Comparison of ENCODE assay signal across 17 cellular contexts in genomic region chr14:67332468-67332867, GRCh38. TPM values are rescaled to one million over a fixed set of nuclear protein-coding genes. Genes with fewer than 3 reads are reported as not detected.
A peak's percentile ranks its signal among the peaks of the same experiment; 100 is the strongest.
DNase-seq lines count a peak whose midpoint lies in the region; ATAC-seq lines count a peak whose summit lies in the region.
"Had no signal": no experiment of that assay in that cellular context is flagged by ENCODE, and none has a peak within 500 bp of the region (broad histone marks: within the 10 kb centered on the region; RNA-seq: fewer than 3 reads in every experiment).

No MANE protein-coding gene starts in this region.

- H3K27ac Mint-ChIP-seq in activated CD4-positive, alpha-beta T cell treated with anti-CD3 and anti-CD28 coated beads, Interleukin-2, amount 10 ng/mL, durations not matched to agents 24 days and 14 days: no peak overlapping the region
- no peak overlapping the region for H3K27ac Mint-ChIP-seq in activated CD4-positive, alpha-beta T cell treated with anti-CD3 and anti-CD28 coated beads, Interleukin-2, amount 10 ng/mL, durations not matched to agents 7 days and 5 days
- peak overlapping the region; percentile 29 for H3K27ac Mint-ChIP-seq in central memory CD8-positive, alpha-beta T cell (ENCODE audit: low read depth)
- H3K27ac Mint-ChIP-seq: CD8-positive, alpha-beta T cell; H9; T-cell had no signal

- H3K36me3 Mint-ChIP-seq in activated CD4-positive, alpha-beta T cell treated with anti-CD3 and anti-CD28 coated beads, Interleukin-2, amount 10 ng/mL, durations not matched to agents 24 days and 14 days (ENCODE audit: low read depth): peaks cover 35% of the 10 kb centered on the region
- H3K36me3 Mint-ChIP-seq in activated CD4-positive, alpha-beta T cell treated with anti-CD3 and anti-CD28 coated beads, Interleukin-2, amount 10 ng/mL, durations not matched to agents 7 days and 5 days (ENCODE audit: low read depth): peaks cover 34% of the 10 kb centered on the region
- peaks cover 23% of the 10 kb centered on the region for H3K36me3 Mint-ChIP-seq in central memory CD8-positive, alpha-beta T cell (ENCODE audit: insufficient read depth)

- CTCF ChIA-PET in activated CD4-positive, alpha-beta T cell treated with anti-CD3 and anti-CD28 coated beads, Interleukin-2, amount 10 ng/mL, durations not matched to agents 7 days and 5 days (lab: Charles Lee): interaction anchor here (1.2 kb wide), 1 partner anchor 27 kb away, joined by 5 read pairs; the partner anchor contains the start of gene ATP6V1D

- no peak overlapping the region for H3K4me3 Mint-ChIP-seq in activated CD4-positive, alpha-beta T cell treated with anti-CD3 and anti-CD28 coated beads, Interleukin-2, amount 10 ng/mL, durations not matched to agents 24 days and 14 days
- no peak overlapping the region for H3K4me3 Mint-ChIP-seq in activated CD4-positive, alpha-beta T cell treated with anti-CD3 and anti-CD28 coated beads, Interleukin-2, amount 10 ng/mL, durations not matched to agents 7 days and 5 days
- H3K4me3 Mint-ChIP-seq in central memory CD8-positive, alpha-beta T cell: no peak overlapping the region
- H3K4me3 Mint-ChIP-seq: CD8-positive, alpha-beta T cell; H9; T-cell had no signal

- no peaks in the 10 kb centered on the region for H3K9me3 Mint-ChIP-seq in activated CD4-positive, alpha-beta T cell treated with anti-CD3 and anti-CD28 coated beads, Interleukin-2, amount 10 ng/mL, durations not matched to agents 24 days and 14 days
- H3K9me3 Mint-ChIP-seq in activated CD4-positive, alpha-beta T cell treated with anti-CD3 and anti-CD28 coated beads, Interleukin-2, amount 10 ng/mL, durations not matched to agents 7 days and 5 days: no peaks in the 10 kb centered on the region
- no peaks in the 10 kb centered on the region for H3K9me3 Mint-ChIP-seq in central memory CD8-positive, alpha-beta T cell
- H3K9me3 Mint-ChIP-seq: CD8-positive, alpha-beta T cell; H9; T-cell had no signal

- H3K4me1 Mint-ChIP-seq in activated CD4-positive, alpha-beta T cell treated with anti-CD3 and anti-CD28 coated beads, Interleukin-2, amount 10 ng/mL, durations not matched to agents 24 days and 14 days: peaks cover 1% of the 10 kb centered on the region
- no peaks in the 10 kb centered on the region for H3K4me1 Mint-ChIP-seq in activated CD4-positive, alpha-beta T cell treated with anti-CD3 and anti-CD28 coated beads, Interleukin-2, amount 10 ng/mL, durations not matched to agents 7 days and 5 days
- H3K4me1 Mint-ChIP-seq in central memory CD8-positive, alpha-beta T cell: peaks cover 5% of the 10 kb centered on the region
- H3K4me1 Mint-ChIP-seq: H9, T-cell had no signal

- no peak for ATAC-seq in central memory CD8-positive, alpha-beta T cell (replicated peaks; ENCODE audit: extremely low read depth, poor library complexity, severe bottlenecking)
- ATAC-seq in GM19395 (IDR thresholded peaks at IDR 0.05; ENCODE audit: unreplicated experiment) (no peak), GM19328 (IDR thresholded peaks at IDR 0.05; ENCODE audit: unreplicated experiment) (no peak)
- ATAC-seq: CD8-positive, alpha-beta T cell; T-cell had no signal

- H3K27me3 Mint-ChIP-seq in activated CD4-positive, alpha-beta T cell treated with anti-CD3 and anti-CD28 coated beads, Interleukin-2, amount 10 ng/mL, durations not matched to agents 24 days and 14 days: no peaks in the 10 kb centered on the region
- no peaks in the 10 kb centered on the region for H3K27me3 Mint-ChIP-seq in activated CD4-positive, alpha-beta T cell treated with anti-CD3 and anti-CD28 coated beads, Interleukin-2, amount 10 ng/mL, durations not matched to agents 7 days and 5 days
- no peaks in the 10 kb centered on the region for H3K27me3 Mint-ChIP-seq in central memory CD8-positive, alpha-beta T cell
- H3K27me3 Mint-ChIP-seq: T-cell had no signal

- POLR2A ChIA-PET in activated CD4-positive, alpha-beta T cell treated with anti-CD3 and anti-CD28 coated beads, Interleukin-2, amount 10 ng/mL, durations not matched to agents 7 days and 5 days (lab: Charles Lee): no interaction called here

- intact Hi-C loops in activated CD4-positive, alpha-beta T cell treated with anti-CD3 and anti-CD28 coated beads, Interleukin-2, amount 10 ng/mL, durations not matched to agents 24 days and 14 days (cut with micrococcal nuclease): no loop called here

- peak; percentile 15 for DNase-seq in activated CD4-positive, alpha-beta T cell treated with anti-CD3 and anti-CD28 coated beads, Interleukin-2, amount 10 ng/mL, durations not matched to agents 24 days and 14 days
- no peak for DNase-seq in activated CD4-positive, alpha-beta T cell treated with anti-CD3 and anti-CD28 coated beads, Interleukin-2, amount 10 ng/mL, durations not matched to agents 7 days and 5 days
- peak; percentile 43 for DNase-seq in M059J (ENCODE audit: low read depth)
- no peak for DNase-seq in central memory CD8-positive, alpha-beta T cell (ENCODE audit: low spot score in 2 of 2)
- no peak for DNase-seq in OCI-M2 (lab: John Stamatoyannopoulos, UW; ENCODE audit: unreplicated experiment)
- DNase-seq in NCI-H2171 (lab: John Stamatoyannopoulos, UW): no peak
- DNase-seq: CD8-positive, alpha-beta T cell; DMS 273 treated with DMSO at 0.1 percent for 48 hours; H9; Kasumi-1; NCI-H1417 treated with DMSO at 0.1 percent for 48 hours; NCI-H1930; NCI-H2171 treated with DMSO at 0.1 percent for 48 hours; NCI-H82; T-cell had no signal

RNA-seq across cellular contexts. Expression of gene ATP6V1D, which starts 27.1 kb away (rescaled TPM):
- total RNA-seq in activated CD4-positive, alpha-beta T cell treated with anti-CD3 and anti-CD28 coated beads, Interleukin-2, amount 10 ng/mL, durations not matched to agents 24 days and 14 days: 29.7 and 30.1 TPM in 2 replicates
- 10 to 100 TPM; 43.6 to 48.9 TPM for total RNA-seq in activated CD4-positive, alpha-beta T cell treated with anti-CD3 and anti-CD28 coated beads, Interleukin-2, amount 10 ng/mL, durations not matched to agents 7 days and 5 days
- 194 and 202 TPM in 2 replicates for total RNA-seq in M059J (2014; rRNA removed; shearing (Covaris generic))

RNA-seq across cellular contexts. Expression of gene EIF2S1, which starts 27.7 kb away (rescaled TPM):
- 255 and 268 TPM in 2 replicates for total RNA-seq in activated CD4-positive, alpha-beta T cell treated with anti-CD3 and anti-CD28 coated beads, Interleukin-2, amount 10 ng/mL, durations not matched to agents 24 days and 14 days
- 100 to 1,000 TPM; 114 to 115 TPM for total RNA-seq in activated CD4-positive, alpha-beta T cell treated with anti-CD3 and anti-CD28 coated beads, Interleukin-2, amount 10 ng/mL, durations not matched to agents 7 days and 5 days
- total RNA-seq in M059J (2014; rRNA removed; shearing (Covaris generic)): 304 and 324 TPM in 2 replicates

Comparison
In these comparisons a context has a peak if more than half of its experiments do, and no peak if none do; other contexts are left out.
1. DNase-seq: peak in activated CD4-positive, alpha-beta T cell treated with anti-CD3 and anti-CD28 coated beads, Interleukin-2, amount 10 ng/mL, durations not matched to agents 24 days and 14 days (single experiment) and M059J (single experiment); none in activated CD4-positive, alpha-beta T cell treated with anti-CD3 and anti-CD28 coated beads, Interleukin-2, amount 10 ng/mL, durations not matched to agents 7 days and 5 days (single experiment), central memory CD8-positive, alpha-beta T cell (0 of 2), OCI-M2 (single experiment) and NCI-H2171 (single experiment).